Comparison of ENCODE assay signal across 1 cellular context in the genomic region with DNA sequence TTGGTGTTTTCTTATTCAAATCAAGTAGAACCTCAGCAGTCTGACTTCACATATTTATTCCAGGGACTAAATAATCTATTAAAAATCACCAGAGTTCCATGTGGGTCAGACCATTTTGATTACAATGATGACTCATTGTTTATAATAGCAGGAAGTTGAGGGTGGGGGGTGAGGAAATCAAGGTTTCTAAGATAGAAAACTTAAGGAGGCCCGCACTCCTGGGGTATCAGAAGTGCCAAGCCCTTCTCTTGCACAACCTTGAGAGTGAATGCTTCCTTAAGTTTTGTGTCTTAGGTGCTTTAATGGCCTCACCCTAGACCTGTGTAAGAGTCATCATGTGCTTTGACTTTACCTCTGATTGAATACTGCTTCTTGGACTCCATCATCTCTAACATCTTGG.
TF ChIP-seq lines count a peak whose summit lies in the region.

No MANE protein-coding gene starts in this region.

TF ChIP-seq in H1, 55 proteins besides CTCF, POLR2A, EP300 and RAD21:
- TF ChIP-seq HDAC2 (IDR thresholded peaks at IDR 0.05; ENCODE audit: borderline replicate concordance in 1 of 2, low read depth in 2 of 2, low read length in 2 of 2) (no peak), BCL11A (IDR thresholded peaks at IDR 0.05; ENCODE audit: low read depth in 2 of 2, low read length in 2 of 2) (no peak), SIN3A (conservative IDR thresholded peaks at IDR 0.05 in 1 of 2, IDR thresholded peaks at IDR 0.05 in 1 of 2; ENCODE audit: low read depth in 1 of 2, low read length in 2 of 2) (no peak), SP2 (IDR thresholded peaks at IDR 0.05; ENCODE audit: low read length) (no peak), RBBP5 (IDR thresholded peaks at IDR 0.05; ENCODE audit: borderline replicate concordance, low read depth, low read length) (no peak), RXRA (IDR thresholded peaks at IDR 0.05; ENCODE audit: insufficient read depth, low read depth, low read length) (no peak), MAFK (IDR thresholded peaks at IDR 0.05; ENCODE audit: low read depth, low read length) (no peak), TAF1 (IDR thresholded peaks at IDR 0.05; ENCODE audit: low read depth, low read length) (no peak), TCF12 (IDR thresholded peaks at IDR 0.05; ENCODE audit: low read depth, low read length) (no peak), CHD1 (IDR thresholded peaks at IDR 0.05; ENCODE audit: low read depth, low read length) (no peak), RFX5 (IDR thresholded peaks at IDR 0.05; ENCODE audit: borderline replicate concordance, low read depth, low read length) (no peak), KDM1A (IDR thresholded peaks at IDR 0.05; ENCODE audit: borderline replicate concordance, low read length) (no peak), SP4 (IDR thresholded peaks at IDR 0.05; ENCODE audit: low read length) (no peak), SAP30 (IDR thresholded peaks at IDR 0.05; ENCODE audit: insufficient read depth, insufficient replicate concordance, low read length) (no peak), CBX8 (IDR thresholded peaks at IDR 0.05; ENCODE audit: borderline replicate concordance, low read depth, low read length) (no peak), GABPA (IDR thresholded peaks at IDR 0.05; ENCODE audit: borderline replicate concordance, insufficient read depth, low read length) (no peak)
- TF ChIP-seq, protein P1, sequence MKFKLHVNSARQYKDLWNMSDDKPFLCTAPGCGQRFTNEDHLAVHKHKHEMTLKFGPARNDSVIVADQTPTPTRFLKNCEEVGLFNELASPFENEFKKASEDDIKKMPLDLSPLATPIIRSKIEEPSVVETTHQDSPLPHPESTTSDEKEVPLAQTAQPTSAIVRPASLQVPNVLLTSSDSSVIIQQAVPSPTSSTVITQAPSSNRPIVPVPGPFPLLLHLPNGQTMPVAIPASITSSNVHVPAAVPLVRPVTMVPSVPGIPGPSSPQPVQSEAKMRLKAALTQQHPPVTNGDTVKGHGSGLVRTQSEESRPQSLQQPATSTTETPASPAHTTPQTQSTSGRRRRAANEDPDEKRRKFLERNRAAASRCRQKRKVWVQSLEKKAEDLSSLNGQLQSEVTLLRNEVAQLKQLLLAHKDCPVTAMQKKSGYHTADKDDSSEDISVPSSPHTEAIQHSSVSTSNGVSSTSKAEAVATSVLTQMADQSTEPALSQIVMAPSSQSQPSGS (IDR thresholded peaks at IDR 0.05; ENCODE audit: low read length) = no peak
